8 cellular contexts compared by ENCODE assay signal in genomic region chr22:39144101-39144815, GRCh38.
DNase-seq lines count a peak whose midpoint lies in the region; ATAC-seq and FAIRE-seq lines count a peak whose summit lies in the region.

No MANE protein-coding gene starts in this region.

- ATAC-seq in GM21825 (IDR thresholded peaks at IDR 0.05; ENCODE audit: unreplicated experiment): peak; percentile 36
- no peak for ATAC-seq in HG02571 (IDR thresholded peaks at IDR 0.05; ENCODE audit: unreplicated experiment)

- DNase-seq in DMS53 (lab: John Stamatoyannopoulos, UW): peak; percentile 64
- peak; percentile 17 for DNase-seq in RCC 7860 (ENCODE audit: low spot score)
- peak; percentile 27 for DNase-seq in amniotic epithelial cell (ENCODE audit: low read depth)
- peak; percentile 26 to 39 for DNase-seq in stimulated activated CD4-positive, alpha-beta T cell treated with anti-CD3 and anti-CD28 coated beads, Interleukin-15, amount 100 ng/mL, for 1 hour (ENCODE audit: low read depth in 1 of 2, low spot score in 1 of 2)
- no peak for DNase-seq in NCI-H1092 (lab: John Stamatoyannopoulos, UW)

- H3K9me3 ChIP-seq in iPS-18c (ENCODE audit: control insufficient read depth, insufficient read depth, low read length): peaks cover 2% of the 10 kb centered on the region

- H3K4me3 ChIP-seq in iPS-18c (ENCODE audit: insufficient read depth, low read depth, low read length): peak overlapping the region; percentile 88

- FAIRE-seq in RCC 7860 (lab: Jason Lieb, UNC): no peak
